In the genomic region with DNA sequence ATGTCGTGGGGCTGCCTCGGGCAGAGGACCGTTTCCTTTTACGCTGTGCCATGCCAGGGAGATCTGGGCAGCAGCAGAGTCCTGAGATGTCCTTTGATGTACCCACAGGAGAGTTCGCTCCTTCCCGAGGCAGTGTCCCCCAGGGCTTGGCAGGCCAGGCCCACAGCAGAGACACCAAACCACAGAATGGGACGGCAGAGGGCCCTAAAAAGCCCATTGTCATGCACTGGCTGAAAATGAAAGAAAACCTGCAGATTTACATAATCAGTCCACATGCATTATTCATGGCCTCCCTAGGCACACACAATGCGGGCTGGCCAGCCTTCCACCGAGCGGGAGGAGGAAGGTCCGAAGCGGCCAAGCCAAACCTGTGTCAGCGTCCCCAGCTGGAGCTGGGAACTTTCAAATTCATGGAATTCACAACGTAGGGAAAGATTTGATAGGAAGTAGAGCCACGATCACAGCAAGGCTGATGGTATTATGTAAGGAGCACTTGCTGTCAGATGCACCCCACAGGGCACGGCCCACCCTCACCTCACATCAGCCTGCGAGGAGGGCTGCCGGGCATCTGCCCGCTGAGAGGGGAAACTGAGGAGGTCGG, we compare ENCODE assay signal across 1 cellular context.
TF ChIP-seq lines count a peak whose summit lies in the region.

No MANE protein-coding gene starts in this region.

TF ChIP-seq in H1, 55 proteins besides CTCF, POLR2A, EP300 and RAD21:
- TF ChIP-seq NRF1 (IDR thresholded peaks at IDR 0.05; ENCODE audit: low read depth, low read length) (no peak), SP1 (IDR thresholded peaks at IDR 0.05; ENCODE audit: low read depth, low read length) (0 out of 2 replicates have a peak, but pooled peaks have one; percentile 46), EGR1 (IDR thresholded peaks at IDR 0.05; ENCODE audit: borderline replicate concordance, low read depth, low read length) (peak; percentile 82), SIX5 (IDR thresholded peaks at IDR 0.05; ENCODE audit: low read depth, low read length) (no peak), JUND (IDR thresholded peaks at IDR 0.05; ENCODE audit: low read length) (no peak), TEAD4 (IDR thresholded peaks at IDR 0.05; ENCODE audit: low read depth, low read length) (no peak), SIRT6 (IDR thresholded peaks at IDR 0.05; ENCODE audit: low read length) (no peak), BCL11A (IDR thresholded peaks at IDR 0.05; ENCODE audit: low read depth in 2 of 2, low read length in 2 of 2) (peak in 1 of 2 experiments; percentile 88), TAF1 (IDR thresholded peaks at IDR 0.05; ENCODE audit: low read depth, low read length) (no peak), GTF2F1 (IDR thresholded peaks at IDR 0.05; ENCODE audit: borderline replicate concordance, low read depth, low read length) (no peak), YY1 (IDR thresholded peaks at IDR 0.05; ENCODE audit: low read depth, low read length) (no peak), GABPA (IDR thresholded peaks at IDR 0.05; ENCODE audit: borderline replicate concordance, insufficient read depth, low read length) (no peak), NANOG (IDR thresholded peaks at IDR 0.05; ENCODE audit: insufficient read depth, low read depth, low read length, poor library complexity, severe bottlenecking) (peak; percentile 89), TAF7 (optimal IDR thresholded peaks at IDR 0.05; ENCODE audit: borderline replicate concordance, low read depth, low read length) (no peak), ASH2L (IDR thresholded peaks at IDR 0.05; ENCODE audit: low read length) (peak; percentile 58), KDM4A (IDR thresholded peaks at IDR 0.05; ENCODE audit: low read depth, low read length, severe bottlenecking) (no peak), POU5F1 (IDR thresholded peaks at IDR 0.05; ENCODE audit: low read depth, low read length) (peak; percentile 100), POLR2AphosphoS5 (IDR thresholded peaks at IDR 0.05; ENCODE audit: low read depth, low read length) (no peak), CEBPB (IDR thresholded peaks at IDR 0.05; ENCODE audit: low read depth, low read length) (0 out of 2 replicates have a peak, but pooled peaks have one; percentile 5), PHF8 (conservative IDR thresholded peaks at IDR 0.05; ENCODE audit: low read depth, low read length) (no peak), SRF (IDR thresholded peaks at IDR 0.05; ENCODE audit: low read depth, low read length) (no peak), ZNF274 (IDR thresholded peaks at IDR 0.05; ENCODE audit: borderline replicate concordance, extremely low read depth, low read length) (no peak), SUZ12 (IDR thresholded peaks at IDR 0.05; ENCODE audit: low read length) (no peak), KDM5A (IDR thresholded peaks at IDR 0.05; ENCODE audit: low read length) (no peak), CBX5 (IDR thresholded peaks at IDR 0.05; ENCODE audit: low read depth, low read length) (no peak), SP2 (IDR thresholded peaks at IDR 0.05; ENCODE audit: low read length) (no peak), EZH2 (IDR thresholded peaks at IDR 0.05; ENCODE audit: low read depth, low read length, severe bottlenecking) (no peak), CBX8 (IDR thresholded peaks at IDR 0.05; ENCODE audit: borderline replicate concordance, low read depth, low read length) (no peak), SP4 (IDR thresholded peaks at IDR 0.05; ENCODE audit: low read length) (no peak), BACH1 (IDR thresholded peaks at IDR 0.05; ENCODE audit: low read length) (peak; percentile 46; the same call in 1 of the 2 replicates), BRCA1 (IDR thresholded peaks at IDR 0.05; ENCODE audit: low read depth, low read length) (no peak), FOSL1 (IDR thresholded peaks at IDR 0.05; ENCODE audit: insufficient read depth, low read depth, low read length) (no peak), CHD2 (IDR thresholded peaks at IDR 0.05; ENCODE audit: low read length) (no peak), RBBP5 (IDR thresholded peaks at IDR 0.05; ENCODE audit: borderline replicate concordance, low read depth, low read length) (no peak), RXRA (IDR thresholded peaks at IDR 0.05; ENCODE audit: insufficient read depth, low read depth, low read length) (no peak), RNF2 (IDR thresholded peaks at IDR 0.05; ENCODE audit: borderline replicate concordance, low read depth, low read length, missing control alignments, poor library complexity, severe bottlenecking) (no peak), TBP (IDR thresholded peaks at IDR 0.05; ENCODE audit: low read depth, low read length) (0 out of 2 replicates have a peak, but pooled peaks have one; percentile 44), SAP30 (IDR thresholded peaks at IDR 0.05; ENCODE audit: insufficient read depth, insufficient replicate concordance, low read length) (peak; percentile 77), HDAC2 (IDR thresholded peaks at IDR 0.05; ENCODE audit: borderline replicate concordance in 1 of 2, low read depth in 2 of 2, low read length in 2 of 2) (peak; percentile 82 to 89), CHD1 (IDR thresholded peaks at IDR 0.05; ENCODE audit: low read depth, low read length) (no peak), CTBP2 (IDR thresholded peaks at IDR 0.05; ENCODE audit: borderline replicate concordance, insufficient read depth, insufficient read length, low read length) (peak; percentile 88), HDAC6 (IDR thresholded peaks at IDR 0.05; ENCODE audit: low read depth, low read length) (no peak), JUN (IDR thresholded peaks at IDR 0.05; ENCODE audit: low read depth, low read length) (no peak), TCF12 (IDR thresholded peaks at IDR 0.05; ENCODE audit: low read depth, low read length) (peak; percentile 83), KDM1A (IDR thresholded peaks at IDR 0.05; ENCODE audit: borderline replicate concordance, low read length) (peak; percentile 51; the same call in 1 of the 2 replicates), CREB1 (IDR thresholded peaks at IDR 0.05) (no peak), RFX5 (IDR thresholded peaks at IDR 0.05; ENCODE audit: borderline replicate concordance, low read depth, low read length) (no peak), SIN3A (conservative IDR thresholded peaks at IDR 0.05 in 1 of 2, IDR thresholded peaks at IDR 0.05 in 1 of 2; ENCODE audit: low read depth in 1 of 2, low read length in 2 of 2) (peak; percentile 84 to 90; a peak in 3 of 4 replicates), MAFK (IDR thresholded peaks at IDR 0.05; ENCODE audit: low read depth, low read length) (no peak)
- TF ChIP-seq, protein P1, sequence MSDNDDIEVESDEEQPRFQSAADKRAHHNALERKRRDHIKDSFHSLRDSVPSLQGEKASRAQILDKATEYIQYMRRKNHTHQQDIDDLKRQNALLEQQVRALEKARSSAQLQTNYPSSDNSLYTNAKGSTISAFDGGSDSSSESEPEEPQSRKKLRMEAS (IDR thresholded peaks at IDR 0.05): peak; percentile 38; the same call in 1 of the 2 replicates
- TF ChIP-seq, protein P2, sequence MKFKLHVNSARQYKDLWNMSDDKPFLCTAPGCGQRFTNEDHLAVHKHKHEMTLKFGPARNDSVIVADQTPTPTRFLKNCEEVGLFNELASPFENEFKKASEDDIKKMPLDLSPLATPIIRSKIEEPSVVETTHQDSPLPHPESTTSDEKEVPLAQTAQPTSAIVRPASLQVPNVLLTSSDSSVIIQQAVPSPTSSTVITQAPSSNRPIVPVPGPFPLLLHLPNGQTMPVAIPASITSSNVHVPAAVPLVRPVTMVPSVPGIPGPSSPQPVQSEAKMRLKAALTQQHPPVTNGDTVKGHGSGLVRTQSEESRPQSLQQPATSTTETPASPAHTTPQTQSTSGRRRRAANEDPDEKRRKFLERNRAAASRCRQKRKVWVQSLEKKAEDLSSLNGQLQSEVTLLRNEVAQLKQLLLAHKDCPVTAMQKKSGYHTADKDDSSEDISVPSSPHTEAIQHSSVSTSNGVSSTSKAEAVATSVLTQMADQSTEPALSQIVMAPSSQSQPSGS (IDR thresholded peaks at IDR 0.05; ENCODE audit: low read length): no peak
- TF ChIP-seq, protein P3, sequence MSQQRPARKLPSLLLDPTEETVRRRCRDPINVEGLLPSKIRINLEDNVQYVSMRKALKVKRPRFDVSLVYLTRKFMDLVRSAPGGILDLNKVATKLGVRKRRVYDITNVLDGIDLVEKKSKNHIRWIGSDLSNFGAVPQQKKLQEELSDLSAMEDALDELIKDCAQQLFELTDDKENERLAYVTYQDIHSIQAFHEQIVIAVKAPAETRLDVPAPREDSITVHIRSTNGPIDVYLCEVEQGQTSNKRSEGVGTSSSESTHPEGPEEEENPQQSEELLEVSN (IDR thresholded peaks at IDR 0.05): 0 out of 2 replicates have a peak, but pooled peaks have one; percentile 12
- TF ChIP-seq, protein P4, sequence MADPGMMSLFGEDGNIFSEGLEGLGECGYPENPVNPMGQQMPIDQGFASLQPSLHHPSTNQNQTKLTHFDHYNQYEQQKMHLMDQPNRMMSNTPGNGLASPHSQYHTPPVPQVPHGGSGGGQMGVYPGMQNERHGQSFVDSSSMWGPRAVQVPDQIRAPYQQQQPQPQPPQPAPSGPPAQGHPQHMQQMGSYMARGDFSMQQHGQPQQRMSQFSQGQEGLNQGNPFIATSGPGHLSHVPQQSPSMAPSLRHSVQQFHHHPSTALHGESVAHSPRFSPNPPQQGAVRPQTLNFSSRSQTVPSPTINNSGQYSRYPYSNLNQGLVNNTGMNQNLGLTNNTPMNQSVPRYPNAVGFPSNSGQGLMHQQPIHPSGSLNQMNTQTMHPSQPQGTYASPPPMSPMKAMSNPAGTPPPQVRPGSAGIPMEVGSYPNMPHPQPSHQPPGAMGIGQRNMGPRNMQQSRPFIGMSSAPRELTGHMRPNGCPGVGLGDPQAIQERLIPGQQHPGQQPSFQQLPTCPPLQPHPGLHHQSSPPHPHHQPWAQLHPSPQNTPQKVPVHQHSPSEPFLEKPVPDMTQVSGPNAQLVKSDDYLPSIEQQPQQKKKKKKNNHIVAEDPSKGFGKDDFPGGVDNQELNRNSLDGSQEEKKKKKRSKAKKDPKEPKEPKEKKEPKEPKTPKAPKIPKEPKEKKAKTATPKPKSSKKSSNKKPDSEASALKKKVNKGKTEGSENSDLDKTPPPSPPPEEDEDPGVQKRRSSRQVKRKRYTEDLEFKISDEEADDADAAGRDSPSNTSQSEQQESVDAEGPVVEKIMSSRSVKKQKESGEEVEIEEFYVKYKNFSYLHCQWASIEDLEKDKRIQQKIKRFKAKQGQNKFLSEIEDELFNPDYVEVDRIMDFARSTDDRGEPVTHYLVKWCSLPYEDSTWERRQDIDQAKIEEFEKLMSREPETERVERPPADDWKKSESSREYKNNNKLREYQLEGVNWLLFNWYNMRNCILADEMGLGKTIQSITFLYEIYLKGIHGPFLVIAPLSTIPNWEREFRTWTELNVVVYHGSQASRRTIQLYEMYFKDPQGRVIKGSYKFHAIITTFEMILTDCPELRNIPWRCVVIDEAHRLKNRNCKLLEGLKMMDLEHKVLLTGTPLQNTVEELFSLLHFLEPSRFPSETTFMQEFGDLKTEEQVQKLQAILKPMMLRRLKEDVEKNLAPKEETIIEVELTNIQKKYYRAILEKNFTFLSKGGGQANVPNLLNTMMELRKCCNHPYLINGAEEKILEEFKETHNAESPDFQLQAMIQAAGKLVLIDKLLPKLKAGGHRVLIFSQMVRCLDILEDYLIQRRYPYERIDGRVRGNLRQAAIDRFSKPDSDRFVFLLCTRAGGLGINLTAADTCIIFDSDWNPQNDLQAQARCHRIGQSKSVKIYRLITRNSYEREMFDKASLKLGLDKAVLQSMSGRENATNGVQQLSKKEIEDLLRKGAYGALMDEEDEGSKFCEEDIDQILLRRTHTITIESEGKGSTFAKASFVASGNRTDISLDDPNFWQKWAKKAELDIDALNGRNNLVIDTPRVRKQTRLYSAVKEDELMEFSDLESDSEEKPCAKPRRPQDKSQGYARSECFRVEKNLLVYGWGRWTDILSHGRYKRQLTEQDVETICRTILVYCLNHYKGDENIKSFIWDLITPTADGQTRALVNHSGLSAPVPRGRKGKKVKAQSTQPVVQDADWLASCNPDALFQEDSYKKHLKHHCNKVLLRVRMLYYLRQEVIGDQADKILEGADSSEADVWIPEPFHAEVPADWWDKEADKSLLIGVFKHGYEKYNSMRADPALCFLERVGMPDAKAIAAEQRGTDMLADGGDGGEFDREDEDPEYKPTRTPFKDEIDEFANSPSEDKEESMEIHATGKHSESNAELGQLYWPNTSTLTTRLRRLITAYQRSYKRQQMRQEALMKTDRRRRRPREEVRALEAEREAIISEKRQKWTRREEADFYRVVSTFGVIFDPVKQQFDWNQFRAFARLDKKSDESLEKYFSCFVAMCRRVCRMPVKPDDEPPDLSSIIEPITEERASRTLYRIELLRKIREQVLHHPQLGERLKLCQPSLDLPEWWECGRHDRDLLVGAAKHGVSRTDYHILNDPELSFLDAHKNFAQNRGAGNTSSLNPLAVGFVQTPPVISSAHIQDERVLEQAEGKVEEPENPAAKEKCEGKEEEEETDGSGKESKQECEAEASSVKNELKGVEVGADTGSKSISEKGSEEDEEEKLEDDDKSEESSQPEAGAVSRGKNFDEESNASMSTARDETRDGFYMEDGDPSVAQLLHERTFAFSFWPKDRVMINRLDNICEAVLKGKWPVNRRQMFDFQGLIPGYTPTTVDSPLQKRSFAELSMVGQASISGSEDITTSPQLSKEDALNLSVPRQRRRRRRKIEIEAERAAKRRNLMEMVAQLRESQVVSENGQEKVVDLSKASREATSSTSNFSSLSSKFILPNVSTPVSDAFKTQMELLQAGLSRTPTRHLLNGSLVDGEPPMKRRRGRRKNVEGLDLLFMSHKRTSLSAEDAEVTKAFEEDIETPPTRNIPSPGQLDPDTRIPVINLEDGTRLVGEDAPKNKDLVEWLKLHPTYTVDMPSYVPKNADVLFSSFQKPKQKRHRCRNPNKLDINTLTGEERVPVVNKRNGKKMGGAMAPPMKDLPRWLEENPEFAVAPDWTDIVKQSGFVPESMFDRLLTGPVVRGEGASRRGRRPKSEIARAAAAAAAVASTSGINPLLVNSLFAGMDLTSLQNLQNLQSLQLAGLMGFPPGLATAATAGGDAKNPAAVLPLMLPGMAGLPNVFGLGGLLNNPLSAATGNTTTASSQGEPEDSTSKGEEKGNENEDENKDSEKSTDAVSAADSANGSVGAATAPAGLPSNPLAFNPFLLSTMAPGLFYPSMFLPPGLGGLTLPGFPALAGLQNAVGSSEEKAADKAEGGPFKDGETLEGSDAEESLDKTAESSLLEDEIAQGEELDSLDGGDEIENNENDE (IDR thresholded peaks at IDR 0.05; ENCODE audit: insufficient replicate concordance, low read length): no peak
- TF ChIP-seq, protein P5, sequence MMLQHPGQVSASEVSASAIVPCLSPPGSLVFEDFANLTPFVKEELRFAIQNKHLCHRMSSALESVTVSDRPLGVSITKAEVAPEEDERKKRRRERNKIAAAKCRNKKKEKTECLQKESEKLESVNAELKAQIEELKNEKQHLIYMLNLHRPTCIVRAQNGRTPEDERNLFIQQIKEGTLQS (IDR thresholded peaks at IDR 0.05; ENCODE audit: insufficient read depth, low read depth, low read length): no peak
- TF ChIP-seq, protein P6, sequence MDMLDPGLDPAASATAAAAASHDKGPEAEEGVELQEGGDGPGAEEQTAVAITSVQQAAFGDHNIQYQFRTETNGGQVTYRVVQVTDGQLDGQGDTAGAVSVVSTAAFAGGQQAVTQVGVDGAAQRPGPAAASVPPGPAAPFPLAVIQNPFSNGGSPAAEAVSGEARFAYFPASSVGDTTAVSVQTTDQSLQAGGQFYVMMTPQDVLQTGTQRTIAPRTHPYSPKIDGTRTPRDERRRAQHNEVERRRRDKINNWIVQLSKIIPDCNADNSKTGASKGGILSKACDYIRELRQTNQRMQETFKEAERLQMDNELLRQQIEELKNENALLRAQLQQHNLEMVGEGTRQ (IDR thresholded peaks at IDR 0.05; ENCODE audit: low read length): no peak
